Comparison of ENCODE assay signal across 21 cellular contexts in the genomic region with DNA sequence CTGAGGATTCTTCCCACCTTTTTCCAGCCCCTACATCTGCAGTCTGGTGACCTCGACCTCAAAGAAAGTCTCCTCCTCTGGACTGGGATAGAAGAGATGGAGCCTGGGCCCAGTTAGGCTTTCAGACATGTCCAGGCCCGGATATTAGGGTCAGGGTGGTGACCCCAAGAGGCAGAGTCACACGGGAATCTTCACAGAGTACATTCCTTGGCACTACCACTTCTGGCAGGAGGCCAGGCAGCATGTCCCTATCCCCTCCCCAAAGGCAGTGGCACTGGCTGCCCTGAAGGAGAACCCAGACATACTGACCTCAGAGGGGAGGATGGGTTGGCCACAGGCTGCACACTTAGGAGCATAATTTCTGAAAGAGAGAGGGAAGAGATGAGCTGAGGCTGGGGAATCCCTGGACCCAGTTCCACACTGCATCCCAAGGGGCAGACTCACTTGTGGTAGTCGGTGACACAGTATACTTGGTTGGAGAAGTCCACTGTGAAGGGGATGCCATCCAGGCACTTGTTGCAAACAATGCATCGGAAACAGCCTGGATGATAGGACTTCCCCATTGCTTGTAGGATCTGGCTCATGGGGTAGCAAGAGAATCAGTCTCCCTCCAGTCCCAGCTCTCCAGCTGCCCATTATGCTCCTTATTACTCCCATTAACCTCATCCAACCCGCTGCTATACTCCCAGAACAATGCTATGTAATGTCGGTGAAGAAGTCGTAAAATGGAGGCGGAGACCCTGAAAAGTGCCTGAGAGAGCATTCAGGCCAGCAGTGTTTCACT. TPM values are rescaled to one million over a fixed set of nuclear protein-coding genes. Genes with fewer than 3 reads are reported as not detected.
A peak's percentile ranks its signal among the peaks of the same experiment; 100 is the strongest.
DNase-seq lines count a peak whose midpoint lies in the region; ATAC-seq, FAIRE-seq and TF ChIP-seq lines count a peak whose summit lies in the region.
"Had no signal": no experiment of that assay in that cellular context is flagged by ENCODE, and none has a peak within 500 bp of the region (broad histone marks: within the 10 kb centered on the region; RNA-seq: fewer than 3 reads in every experiment).

No MANE protein-coding gene starts in this region.

- H3K27ac Mint-ChIP-seq in MCF 10A (ENCODE audit: low read depth, unreplicated experiment) = no peak overlapping the region
- H3K27ac Mint-ChIP-seq: activated naive CD8-positive, alpha-beta T cell had no signal

- H3K4me3 Mint-ChIP-seq in MCF 10A (ENCODE audit: unreplicated experiment) = peak overlapping the region; percentile 50
- H3K4me3 Mint-ChIP-seq: activated naive CD8-positive, alpha-beta T cell had no signal

- no peak for FAIRE-seq in kidney (lab: Jason Lieb, UNC)
- FAIRE-seq: endometrium, islet of Langerhans had no signal

- CTCF ChIA-PET in MCF 10A (lab: Yijun Ruan, JAX) = interaction anchor here (0.5 to 17.1 kb wide), 12 partner anchors 9 to 93 kb away, joined by 3 to 331 read pairs (median 4); partner anchors contain the start of genes AJUBA and CDH24

- H3K9me3 ChIP-seq in breast epithelium = no peaks in the 10 kb centered on the region
- H3K9me3 ChIP-seq in adipocyte (ENCODE audit: control insufficient read depth, low read length) = no peaks in the 10 kb centered on the region
- no peaks in the 10 kb centered on the region for H3K9me3 ChIP-seq in kidney (ENCODE audit: control insufficient read depth in 1 of 2, low read length in 2 of 2)
- H3K9me3 ChIP-seq in skeletal muscle satellite cell (replicated peaks; ENCODE audit: low read length) = no peaks in the 10 kb centered on the region
- H3K9me3 ChIP-seq in testis = no peaks in the 10 kb centered on the region

- no peak for ATAC-seq in HG03439 (IDR thresholded peaks at IDR 0.05; ENCODE audit: unreplicated experiment)

- H3K27me3 ChIP-seq in breast epithelium (no peaks in the 10 kb centered on the region), adipocyte (replicated peaks; ENCODE audit: control insufficient read depth, insufficient read depth, low read length) (no peaks in the 10 kb centered on the region), skeletal muscle satellite cell (ENCODE audit: control insufficient read depth, insufficient read depth, low read length) (no peaks in the 10 kb centered on the region), testis (no peaks in the 10 kb centered on the region)

- no peak for TF ChIP-seq POLR2A in breast epithelium (IDR thresholded peaks at IDR 0.05)
- no peak for TF ChIP-seq POLR2A in testis (IDR thresholded peaks at IDR 0.05)

- H3K36me3 Mint-ChIP-seq in MCF 10A (ENCODE audit: insufficient read depth, unreplicated experiment) = peaks cover 81% of the 10 kb centered on the region
- H3K36me3 Mint-ChIP-seq: activated naive CD8-positive, alpha-beta T cell had no signal

- H3K27ac ChIP-seq in breast epithelium (peak overlapping the region in 1 of 2 donors; percentile 34), kidney (ENCODE audit: low read depth in 2 of 2, low read length in 2 of 2) (no peak overlapping the region), testis (no peak overlapping the region)

- no TSS peak for BruUV-seq in MCF 10A (replicated peaks; lab: Mats Ljungman, UMichigan)

- intact Hi-C loops in MCF 10A (cut with micrococcal nuclease) (no loop called here), breast epithelium (cut with DNase I; ENCODE audit: low total_unique reads) (no loop called here), kidney (cut with DNase I) (no loop called here), testis (cut with DNase I; ENCODE audit: low total_unique reads) (no loop called here)

- TF ChIP-seq CTCF in MCF 10A (IDR thresholded peaks at IDR 0.05; ENCODE audit: unreplicated experiment) (no peak), breast epithelium (IDR thresholded peaks at IDR 0.05) (no peak), kidney (IDR thresholded peaks at IDR 0.05; ENCODE audit: borderline replicate concordance, extremely low read depth, insufficient read depth) (no peak), testis (IDR thresholded peaks at IDR 0.05) (no peak)

- H3K27me3 Mint-ChIP-seq in MCF 10A (ENCODE audit: insufficient read depth, unreplicated experiment) = no peaks in the 10 kb centered on the region
- H3K27me3 Mint-ChIP-seq: activated naive CD8-positive, alpha-beta T cell had no signal

- DNase-seq in MCF 10A (ENCODE audit: unreplicated experiment) (peak; percentile 38), breast epithelium (ENCODE audit: low spot score in 2 of 2) (no peak), adipocyte (ENCODE audit: low read depth) (no peak), kidney (peak; percentile 88), testis (no peak)
- DNase-seq in stimulated activated CD4-positive, alpha-beta T cell treated with anti-CD3 and anti-CD28 coated beads, Interleukin-1b, Interleukin-23, amount 100 ng/mL, for 48 hours = no peak
- DNase-seq: ACHN; activated CD4-positive, alpha-beta T cell treated with anti-CD3 and anti-CD28 coated beads for 48 hours; activated T-cell treated with anti-CD3 and anti-CD28 coated beads, Interleukin-2, amount 50 U/mL, for 1 hour; caudate nucleus; GF-D8; NCI-H2081 treated with DMSO at 0.1 percent for 48 hours; NCI-H82; posterior cingulate gyrus; SHP77 treated with DMSO at 0.1 percent for 48 hours; T-helper 9 cell had no signal

- POLR2A ChIA-PET in MCF 10A (lab: Yijun Ruan, JAX) = interaction anchor here (2.1 to 12.7 kb wide), 4 partner anchors 11 to 86 kb away, joined by 10 to 133 read pairs (median 26); partner anchors contain the start of genes CDH24 and HAUS4

- H3K9me3 Mint-ChIP-seq in MCF 10A (ENCODE audit: unreplicated experiment) = no peaks in the 10 kb centered on the region

- H3K4me1 Mint-ChIP-seq in MCF 10A (ENCODE audit: insufficient read depth, unreplicated experiment) = peaks cover 62% of the 10 kb centered on the region

- H3K4me3 ChIP-seq in breast epithelium (no peak overlapping the region), adipocyte (ENCODE audit: low read length) (no peak overlapping the region), kidney (ENCODE audit: low read length in 2 of 2) (no peak overlapping the region), skeletal muscle satellite cell (ENCODE audit: low read length) (no peak overlapping the region), testis (no peak overlapping the region)

- H3K36me3 ChIP-seq in breast epithelium = no peaks in the 10 kb centered on the region
- peaks cover 10% of the 10 kb centered on the region for H3K36me3 ChIP-seq in adipocyte (ENCODE audit: control insufficient read depth, insufficient read depth, low read length, severe bottlenecking)
- H3K36me3 ChIP-seq in kidney (ENCODE audit: control insufficient read depth in 1 of 2, insufficient read depth in 2 of 2, low read length in 2 of 2) = peaks cover 8 to 28% of the 10 kb centered on the region in 2 donors
- peaks cover 61% of the 10 kb centered on the region for H3K36me3 ChIP-seq in skeletal muscle satellite cell (ENCODE audit: insufficient read depth, low read length)
- H3K36me3 ChIP-seq in testis (ENCODE audit: low read depth, missing control alignments) = no peaks in the 10 kb centered on the region

- H3K4me1 ChIP-seq in breast epithelium (peaks cover 5 to 24% of the 10 kb centered on the region in 2 donors), adipocyte (ENCODE audit: control insufficient read depth, insufficient read depth, low read length) (peaks cover 37% of the 10 kb centered on the region), kidney (ENCODE audit: control insufficient read depth in 1 of 2, insufficient read depth in 1 of 2, low read depth in 1 of 2, low read length in 2 of 2) (peaks cover 36 to 39% of the 10 kb centered on the region in 2 donors), skeletal muscle satellite cell (ENCODE audit: control insufficient read depth, insufficient read depth, low read length) (peaks cover 60% of the 10 kb centered on the region), testis (peaks cover 11% of the 10 kb centered on the region)

- peak overlapping the region; percentile 0 for H3K4me2 ChIP-seq in skeletal muscle satellite cell (ENCODE audit: low read length)

- 69 to 75% methylated on average over 9 of the region's 9 CpGs for WGBS in testis, 2 donors

- H3K9ac ChIP-seq in adipocyte (ENCODE audit: low read length) (peak overlapping the region; percentile 25), kidney (ENCODE audit: low read length in 2 of 2) (peak overlapping the region in 1 of 2 donors; percentile 2), skeletal muscle satellite cell (ENCODE audit: low read depth, low read length) (peak overlapping the region; percentile 21)

RNA-seq across cellular contexts. Expression of gene AJUBA, which starts 7.6 kb away (rescaled TPM):
- total RNA-seq in MCF 10A (2022) (82.1 and 138 TPM in 2 replicates), breast epithelium (10 to 100 TPM in 2 of 3 donors, 1 to 10 TPM in 1; 3.2 to 24.0 (median 18.7) TPM), kidney (28.5 TPM), testis (10 to 100 TPM; 11.3 to 11.9 TPM)
- polyA plus RNA-seq in kidney (ENCODE audit: insufficient read depth, low read depth, low replicate concordance) (14.6 TPM), testis (ENCODE audit: insufficient read depth, low read depth, low replicate concordance) (12.8 TPM)
- 13.1 and 16.5 TPM in 2 replicates for total RNA-seq in skeletal muscle satellite cell (2012; rRNA removed)

RNA-seq across cellular contexts. Expression of gene HAUS4, which starts 17.8 kb away (rescaled TPM):
- total RNA-seq in MCF 10A (2022) = 39.0 and 44.4 TPM in 2 replicates
- 10 to 100 TPM; 67.3 to 86.5 (median 68.3) TPM for total RNA-seq in breast epithelium
- total RNA-seq in kidney = 38.1 TPM
- polyA plus RNA-seq in kidney (ENCODE audit: insufficient read depth, low read depth, low replicate concordance) = 35.8 TPM
- 23.8 and 29.7 TPM in 2 replicates for total RNA-seq in skeletal muscle satellite cell (2012; rRNA removed)
- total RNA-seq in testis = 10 to 100 TPM; 26.4 to 30.5 TPM
- polyA plus RNA-seq in testis (ENCODE audit: insufficient read depth, low read depth, low replicate concordance) = 22.4 TPM

RNA-seq across cellular contexts. Expression of gene C14orf93, which starts 35.2 kb away (rescaled TPM):
- total RNA-seq in MCF 10A (2022) (6.1 and 7.1 TPM in 2 replicates), breast epithelium (10 to 100 TPM; 10.8 to 24.1 (median 19.4) TPM), kidney (9.5 TPM), testis (10 to 100 TPM; 12.5 to 17.5 TPM)
- polyA plus RNA-seq in kidney (ENCODE audit: insufficient read depth, low read depth, low replicate concordance) (9.6 TPM), testis (ENCODE audit: insufficient read depth, low read depth, low replicate concordance) (4.5 TPM)
- total RNA-seq in skeletal muscle satellite cell (2012; rRNA removed) = 2.8 and 3.3 TPM in 2 replicates

RNA-seq across cellular contexts. Expression of gene PRMT5, which starts 45.5 kb away (rescaled TPM):
- total RNA-seq in MCF 10A (2022) (175 and 201 TPM in 2 replicates), breast epithelium (10 to 100 TPM; 48.6 to 80.6 (median 71.4) TPM), kidney (58.7 TPM), testis (10 to 100 TPM; 62.4 to 76.8 TPM)
- polyA plus RNA-seq in kidney (ENCODE audit: insufficient read depth, low read depth, low replicate concordance) (64.2 TPM), testis (ENCODE audit: insufficient read depth, low read depth, low replicate concordance) (73.9 TPM)
- total RNA-seq in skeletal muscle satellite cell (2012; rRNA removed) = 89.0 and 97.6 TPM in 2 replicates

RNA-seq across cellular contexts. Expression of gene RBM23, which starts 55.8 kb away (rescaled TPM):
- total RNA-seq in MCF 10A (2022) = 57.6 and 60.6 TPM in 2 replicates
- 100 to 1,000 TPM in 2 of 3 donors, 10 to 100 TPM in 1; 85.5 to 194 (median 174) TPM for total RNA-seq in breast epithelium
- total RNA-seq in kidney = 93.6 TPM
- 44.8 TPM for polyA plus RNA-seq in kidney (ENCODE audit: insufficient read depth, low read depth, low replicate concordance)
- total RNA-seq in skeletal muscle satellite cell (2012; rRNA removed) = 29.9 and 48.3 TPM in 2 replicates
- 100 to 1,000 TPM in 1 of 2 donors, 10 to 100 TPM in 1; 93.3 to 115 TPM for total RNA-seq in testis
- 73.7 TPM for polyA plus RNA-seq in testis (ENCODE audit: insufficient read depth, low read depth, low replicate concordance)

Comparison
In these comparisons a context has a peak if more than half of its experiments do, and no peak if none do; other contexts are left out.
1. DNase-seq: peak in MCF 10A (single experiment) and kidney (single experiment); none in breast epithelium (0 of 2), adipocyte (single experiment), stimulated activated CD4-positive, alpha-beta T cell treated with anti-CD3 and anti-CD28 coated beads, Interleukin-1b, Interleukin-23, amount 100 ng/mL, for 48 hours (single experiment) and testis (single experiment).